Comparison of ENCODE assay signal across 1 cellular context in the genomic region with DNA sequence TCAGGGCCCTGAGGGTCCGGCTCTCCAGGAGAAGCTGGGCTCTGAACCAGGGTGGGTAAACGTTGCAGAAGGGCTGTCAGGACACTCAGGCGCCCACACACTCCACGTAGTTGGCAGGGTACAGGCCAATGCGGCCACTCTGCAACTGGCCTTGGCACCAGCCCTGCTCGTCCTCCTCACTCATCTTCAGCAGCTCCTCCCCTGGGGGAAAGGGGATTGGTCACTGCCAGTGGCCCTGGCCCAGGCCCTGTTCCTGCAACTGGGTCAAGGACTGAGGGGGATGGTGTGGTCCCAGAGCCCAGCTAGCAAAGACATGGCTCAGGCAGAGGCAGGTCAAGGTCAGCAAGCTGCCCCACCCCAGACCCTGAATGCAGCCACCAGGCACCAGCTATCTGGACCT.
TF ChIP-seq lines count a peak whose summit lies in the region.

No MANE protein-coding gene starts in this region.

TF ChIP-seq in HepG2, 621 proteins besides CTCF, POLR2A, EP300 and RAD21 (continued from another document and continues in another):
- TF ChIP-seq, protein P1, sequence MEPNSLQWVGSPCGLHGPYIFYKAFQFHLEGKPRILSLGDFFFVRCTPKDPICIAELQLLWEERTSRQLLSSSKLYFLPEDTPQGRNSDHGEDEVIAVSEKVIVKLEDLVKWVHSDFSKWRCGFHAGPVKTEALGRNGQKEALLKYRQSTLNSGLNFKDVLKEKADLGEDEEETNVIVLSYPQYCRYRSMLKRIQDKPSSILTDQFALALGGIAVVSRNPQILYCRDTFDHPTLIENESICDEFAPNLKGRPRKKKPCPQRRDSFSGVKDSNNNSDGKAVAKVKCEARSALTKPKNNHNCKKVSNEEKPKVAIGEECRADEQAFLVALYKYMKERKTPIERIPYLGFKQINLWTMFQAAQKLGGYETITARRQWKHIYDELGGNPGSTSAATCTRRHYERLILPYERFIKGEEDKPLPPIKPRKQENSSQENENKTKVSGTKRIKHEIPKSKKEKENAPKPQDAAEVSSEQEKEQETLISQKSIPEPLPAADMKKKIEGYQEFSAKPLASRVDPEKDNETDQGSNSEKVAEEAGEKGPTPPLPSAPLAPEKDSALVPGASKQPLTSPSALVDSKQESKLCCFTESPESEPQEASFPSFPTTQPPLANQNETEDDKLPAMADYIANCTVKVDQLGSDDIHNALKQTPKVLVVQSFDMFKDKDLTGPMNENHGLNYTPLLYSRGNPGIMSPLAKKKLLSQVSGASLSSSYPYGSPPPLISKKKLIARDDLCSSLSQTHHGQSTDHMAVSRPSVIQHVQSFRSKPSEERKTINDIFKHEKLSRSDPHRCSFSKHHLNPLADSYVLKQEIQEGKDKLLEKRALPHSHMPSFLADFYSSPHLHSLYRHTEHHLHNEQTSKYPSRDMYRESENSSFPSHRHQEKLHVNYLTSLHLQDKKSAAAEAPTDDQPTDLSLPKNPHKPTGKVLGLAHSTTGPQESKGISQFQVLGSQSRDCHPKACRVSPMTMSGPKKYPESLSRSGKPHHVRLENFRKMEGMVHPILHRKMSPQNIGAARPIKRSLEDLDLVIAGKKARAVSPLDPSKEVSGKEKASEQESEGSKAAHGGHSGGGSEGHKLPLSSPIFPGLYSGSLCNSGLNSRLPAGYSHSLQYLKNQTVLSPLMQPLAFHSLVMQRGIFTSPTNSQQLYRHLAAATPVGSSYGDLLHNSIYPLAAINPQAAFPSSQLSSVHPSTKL (CRISPR knock-in tag; IDR thresholded peaks at IDR 0.05) = peak; percentile 77
- TF ChIP-seq RFX1 (IDR thresholded peaks at IDR 0.05) (no peak), CHD2 (IDR thresholded peaks at IDR 0.05; ENCODE audit: low read depth, low read length) (no peak), ZSCAN21 (CRISPR knock-in tag; IDR thresholded peaks at IDR 0.05; ENCODE audit: borderline replicate concordance) (no peak), ZNF260 (CRISPR knock-in tag; IDR thresholded peaks at IDR 0.05; ENCODE audit: borderline replicate concordance, low read depth) (no peak), U2AF1 (optimal IDR thresholded peaks at IDR 0.05; ENCODE audit: low read depth, low read length) (no peak), FLYWCH1 (CRISPR knock-in tag; IDR thresholded peaks at IDR 0.05) (no peak), MEIS1 (CRISPR knock-in tag; IDR thresholded peaks at IDR 0.05; ENCODE audit: borderline replicate concordance) (no peak), ZNF30 (CRISPR knock-in tag; IDR thresholded peaks at IDR 0.05) (no peak), NFYB (CRISPR knock-in tag; IDR thresholded peaks at IDR 0.05) (no peak), ZNF670 (CRISPR knock-in tag; IDR thresholded peaks at IDR 0.05; ENCODE audit: borderline replicate concordance) (no peak), SKI (IDR thresholded peaks at IDR 0.05; ENCODE audit: partially characterized antibody) (peak; percentile 84), ZSCAN20 (CRISPR knock-in tag; IDR thresholded peaks at IDR 0.05; ENCODE audit: borderline replicate concordance) (no peak), NFYC (CRISPR knock-in tag; IDR thresholded peaks at IDR 0.05) (0 out of 2 replicates have a peak, but pooled peaks have one; percentile 13), RBFOX2 (IDR thresholded peaks at IDR 0.05; ENCODE audit: low read depth, low read length) (no peak; the same call in 1 of the 2 replicates), RELA (CRISPR knock-in tag; IDR thresholded peaks at IDR 0.05) (no peak), ZNF652 (CRISPR knock-in tag; IDR thresholded peaks at IDR 0.05; ENCODE audit: borderline replicate concordance, low read depth) (no peak), ZNF547 (CRISPR knock-in tag; IDR thresholded peaks at IDR 0.05) (no peak; the same call in 1 of the 2 replicates), SNAPC2 (CRISPR knock-in tag; IDR thresholded peaks at IDR 0.05) (no peak), BCL6 (CRISPR knock-in tag; IDR thresholded peaks at IDR 0.05) (peak; percentile 89), ZNF841 (CRISPR knock-in tag; IDR thresholded peaks at IDR 0.05; ENCODE audit: borderline replicate concordance) (no peak), NFE2 (CRISPR knock-in tag; IDR thresholded peaks at IDR 0.05) (no peak), NONO (IDR thresholded peaks at IDR 0.05) (no peak), NONO (CRISPR knock-in tag; conservative IDR thresholded peaks at IDR 0.05) (no peak; the same call in 1 of the 2 replicates), SSRP1 (CRISPR knock-in tag; IDR thresholded peaks at IDR 0.05) (no peak), SP4 (CRISPR knock-in tag; IDR thresholded peaks at IDR 0.05) (0 out of 2 replicates have a peak, but pooled peaks have one; percentile 39)
- TF ChIP-seq, protein P2, sequence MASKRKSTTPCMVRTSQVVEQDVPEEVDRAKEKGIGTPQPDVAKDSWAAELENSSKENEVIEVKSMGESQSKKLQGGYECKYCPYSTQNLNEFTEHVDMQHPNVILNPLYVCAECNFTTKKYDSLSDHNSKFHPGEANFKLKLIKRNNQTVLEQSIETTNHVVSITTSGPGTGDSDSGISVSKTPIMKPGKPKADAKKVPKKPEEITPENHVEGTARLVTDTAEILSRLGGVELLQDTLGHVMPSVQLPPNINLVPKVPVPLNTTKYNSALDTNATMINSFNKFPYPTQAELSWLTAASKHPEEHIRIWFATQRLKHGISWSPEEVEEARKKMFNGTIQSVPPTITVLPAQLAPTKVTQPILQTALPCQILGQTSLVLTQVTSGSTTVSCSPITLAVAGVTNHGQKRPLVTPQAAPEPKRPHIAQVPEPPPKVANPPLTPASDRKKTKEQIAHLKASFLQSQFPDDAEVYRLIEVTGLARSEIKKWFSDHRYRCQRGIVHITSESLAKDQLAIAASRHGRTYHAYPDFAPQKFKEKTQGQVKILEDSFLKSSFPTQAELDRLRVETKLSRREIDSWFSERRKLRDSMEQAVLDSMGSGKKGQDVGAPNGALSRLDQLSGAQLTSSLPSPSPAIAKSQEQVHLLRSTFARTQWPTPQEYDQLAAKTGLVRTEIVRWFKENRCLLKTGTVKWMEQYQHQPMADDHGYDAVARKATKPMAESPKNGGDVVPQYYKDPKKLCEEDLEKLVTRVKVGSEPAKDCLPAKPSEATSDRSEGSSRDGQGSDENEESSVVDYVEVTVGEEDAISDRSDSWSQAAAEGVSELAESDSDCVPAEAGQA (IDR thresholded peaks at IDR 0.05; ENCODE audit: low read depth) = no peak
- TF ChIP-seq, protein P2 (CRISPR knock-in tag; IDR thresholded peaks at IDR 0.05; ENCODE audit: borderline replicate concordance) = no peak
- TF ChIP-seq, protein P3, sequence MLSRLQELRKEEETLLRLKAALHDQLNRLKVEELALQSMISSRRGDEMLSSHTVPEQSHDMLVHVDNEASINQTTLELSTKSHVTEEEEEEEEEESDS (CRISPR knock-in tag; IDR thresholded peaks at IDR 0.05; ENCODE audit: borderline replicate concordance) = no peak
- TF ChIP-seq, protein P4, sequence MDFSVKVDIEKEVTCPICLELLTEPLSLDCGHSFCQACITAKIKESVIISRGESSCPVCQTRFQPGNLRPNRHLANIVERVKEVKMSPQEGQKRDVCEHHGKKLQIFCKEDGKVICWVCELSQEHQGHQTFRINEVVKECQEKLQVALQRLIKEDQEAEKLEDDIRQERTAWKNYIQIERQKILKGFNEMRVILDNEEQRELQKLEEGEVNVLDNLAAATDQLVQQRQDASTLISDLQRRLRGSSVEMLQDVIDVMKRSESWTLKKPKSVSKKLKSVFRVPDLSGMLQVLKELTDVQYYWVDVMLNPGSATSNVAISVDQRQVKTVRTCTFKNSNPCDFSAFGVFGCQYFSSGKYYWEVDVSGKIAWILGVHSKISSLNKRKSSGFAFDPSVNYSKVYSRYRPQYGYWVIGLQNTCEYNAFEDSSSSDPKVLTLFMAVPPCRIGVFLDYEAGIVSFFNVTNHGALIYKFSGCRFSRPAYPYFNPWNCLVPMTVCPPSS (IDR thresholded peaks at IDR 0.05) = no peak
- TF ChIP-seq, protein P5, sequence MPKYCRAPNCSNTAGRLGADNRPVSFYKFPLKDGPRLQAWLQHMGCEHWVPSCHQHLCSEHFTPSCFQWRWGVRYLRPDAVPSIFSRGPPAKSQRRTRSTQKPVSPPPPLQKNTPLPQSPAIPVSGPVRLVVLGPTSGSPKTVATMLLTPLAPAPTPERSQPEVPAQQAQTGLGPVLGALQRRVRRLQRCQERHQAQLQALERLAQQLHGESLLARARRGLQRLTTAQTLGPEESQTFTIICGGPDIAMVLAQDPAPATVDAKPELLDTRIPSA (CRISPR knock-in tag; IDR thresholded peaks at IDR 0.05; ENCODE audit: borderline replicate concordance) = no peak; the same call in 1 of the 2 replicates
- TF ChIP-seq, protein P6, sequence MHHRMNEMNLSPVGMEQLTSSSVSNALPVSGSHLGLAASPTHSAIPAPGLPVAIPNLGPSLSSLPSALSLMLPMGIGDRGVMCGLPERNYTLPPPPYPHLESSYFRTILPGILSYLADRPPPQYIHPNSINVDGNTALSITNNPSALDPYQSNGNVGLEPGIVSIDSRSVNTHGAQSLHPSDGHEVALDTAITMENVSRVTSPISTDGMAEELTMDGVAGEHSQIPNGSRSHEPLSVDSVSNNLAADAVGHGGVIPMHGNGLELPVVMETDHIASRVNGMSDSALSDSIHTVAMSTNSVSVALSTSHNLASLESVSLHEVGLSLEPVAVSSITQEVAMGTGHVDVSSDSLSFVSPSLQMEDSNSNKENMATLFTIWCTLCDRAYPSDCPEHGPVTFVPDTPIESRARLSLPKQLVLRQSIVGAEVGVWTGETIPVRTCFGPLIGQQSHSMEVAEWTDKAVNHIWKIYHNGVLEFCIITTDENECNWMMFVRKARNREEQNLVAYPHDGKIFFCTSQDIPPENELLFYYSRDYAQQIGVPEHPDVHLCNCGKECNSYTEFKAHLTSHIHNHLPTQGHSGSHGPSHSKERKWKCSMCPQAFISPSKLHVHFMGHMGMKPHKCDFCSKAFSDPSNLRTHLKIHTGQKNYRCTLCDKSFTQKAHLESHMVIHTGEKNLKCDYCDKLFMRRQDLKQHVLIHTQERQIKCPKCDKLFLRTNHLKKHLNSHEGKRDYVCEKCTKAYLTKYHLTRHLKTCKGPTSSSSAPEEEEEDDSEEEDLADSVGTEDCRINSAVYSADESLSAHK (CRISPR knock-in tag; IDR thresholded peaks at IDR 0.05; ENCODE audit: borderline replicate concordance) = no peak
- TF ChIP-seq, protein P7, sequence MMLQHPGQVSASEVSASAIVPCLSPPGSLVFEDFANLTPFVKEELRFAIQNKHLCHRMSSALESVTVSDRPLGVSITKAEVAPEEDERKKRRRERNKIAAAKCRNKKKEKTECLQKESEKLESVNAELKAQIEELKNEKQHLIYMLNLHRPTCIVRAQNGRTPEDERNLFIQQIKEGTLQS (CRISPR knock-in tag; IDR thresholded peaks at IDR 0.05) = 0 out of 2 replicates have a peak, but pooled peaks have one; percentile 13
- TF ChIP-seq, protein P8, sequence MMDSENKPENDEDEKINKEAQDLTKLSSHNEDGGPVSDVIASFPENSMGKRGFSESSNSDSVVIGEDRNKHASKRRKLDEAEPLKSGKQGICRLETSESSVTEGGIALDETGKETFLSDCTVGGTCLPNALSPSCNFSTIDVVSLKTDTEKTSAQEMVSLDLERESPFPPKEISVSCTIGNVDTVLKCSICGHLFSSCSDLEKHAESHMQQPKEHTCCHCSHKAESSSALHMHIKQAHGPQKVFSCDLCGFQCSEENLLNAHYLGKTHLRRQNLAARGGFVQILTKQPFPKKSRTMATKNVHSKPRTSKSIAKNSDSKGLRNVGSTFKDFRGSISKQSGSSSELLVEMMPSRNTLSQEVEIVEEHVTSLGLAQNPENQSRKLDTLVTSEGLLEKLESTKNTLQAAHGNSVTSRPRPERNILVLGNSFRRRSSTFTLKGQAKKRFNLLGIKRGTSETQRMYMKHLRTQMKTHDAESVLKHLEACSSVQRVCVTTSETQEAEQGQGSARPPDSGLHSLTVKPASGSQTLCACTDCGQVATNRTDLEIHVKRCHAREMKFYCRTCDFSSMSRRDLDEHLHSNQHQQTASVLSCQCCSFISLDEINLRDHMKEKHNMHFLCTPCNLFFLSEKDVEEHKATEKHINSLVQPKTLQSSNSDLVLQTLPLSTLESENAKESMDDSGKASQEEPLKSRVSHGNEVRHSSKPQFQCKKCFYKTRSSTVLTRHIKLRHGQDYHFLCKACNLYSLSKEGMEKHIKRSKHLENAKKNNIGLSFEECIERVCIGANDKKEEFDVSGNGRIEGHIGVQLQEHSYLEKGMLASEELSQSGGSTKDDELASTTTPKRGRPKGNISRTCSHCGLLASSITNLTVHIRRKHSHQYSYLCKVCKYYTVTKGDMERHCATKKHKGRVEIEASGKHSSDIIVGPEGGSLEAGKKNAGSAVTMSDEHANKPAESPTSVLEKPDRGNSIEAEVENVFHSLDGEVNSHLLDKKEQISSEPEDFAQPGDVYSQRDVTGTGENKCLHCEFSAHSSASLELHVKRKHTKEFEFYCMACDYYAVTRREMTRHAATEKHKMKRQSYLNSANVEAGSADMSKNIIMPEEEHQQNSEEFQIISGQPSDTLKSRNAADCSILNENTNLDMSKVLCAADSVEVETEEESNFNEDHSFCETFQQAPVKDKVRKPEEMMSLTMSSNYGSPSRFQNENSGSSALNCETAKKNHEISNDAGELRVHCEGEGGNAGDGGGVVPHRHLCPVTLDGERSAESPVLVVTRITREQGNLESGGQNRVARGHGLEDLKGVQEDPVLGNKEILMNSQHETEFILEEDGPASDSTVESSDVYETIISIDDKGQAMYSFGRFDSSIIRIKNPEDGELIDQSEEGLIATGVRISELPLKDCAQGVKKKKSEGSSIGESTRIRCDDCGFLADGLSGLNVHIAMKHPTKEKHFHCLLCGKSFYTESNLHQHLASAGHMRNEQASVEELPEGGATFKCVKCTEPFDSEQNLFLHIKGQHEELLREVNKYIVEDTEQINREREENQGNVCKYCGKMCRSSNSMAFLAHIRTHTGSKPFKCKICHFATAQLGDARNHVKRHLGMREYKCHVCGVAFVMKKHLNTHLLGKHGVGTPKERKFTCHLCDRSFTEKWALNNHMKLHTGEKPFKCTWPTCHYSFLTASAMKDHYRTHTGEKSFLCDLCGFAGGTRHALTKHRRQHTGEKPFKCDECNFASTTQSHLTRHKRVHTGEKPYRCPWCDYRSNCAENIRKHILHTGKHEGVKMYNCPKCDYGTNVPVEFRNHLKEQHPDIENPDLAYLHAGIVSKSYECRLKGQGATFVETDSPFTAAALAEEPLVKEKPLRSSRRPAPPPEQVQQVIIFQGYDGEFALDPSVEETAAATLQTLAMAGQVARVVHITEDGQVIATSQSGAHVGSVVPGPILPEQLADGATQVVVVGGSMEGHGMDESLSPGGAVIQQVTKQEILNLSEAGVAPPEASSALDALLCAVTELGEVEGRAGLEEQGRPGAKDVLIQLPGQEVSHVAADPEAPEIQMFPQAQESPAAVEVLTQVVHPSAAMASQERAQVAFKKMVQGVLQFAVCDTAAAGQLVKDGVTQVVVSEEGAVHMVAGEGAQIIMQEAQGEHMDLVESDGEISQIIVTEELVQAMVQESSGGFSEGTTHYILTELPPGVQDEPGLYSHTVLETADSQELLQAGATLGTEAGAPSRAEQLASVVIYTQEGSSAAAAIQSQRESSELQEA (CRISPR knock-in tag; IDR thresholded peaks at IDR 0.05; ENCODE audit: not compliant biosample characterization) = no peak
